ENCODE assay signal across 16 cellular contexts in the genomic region with DNA sequence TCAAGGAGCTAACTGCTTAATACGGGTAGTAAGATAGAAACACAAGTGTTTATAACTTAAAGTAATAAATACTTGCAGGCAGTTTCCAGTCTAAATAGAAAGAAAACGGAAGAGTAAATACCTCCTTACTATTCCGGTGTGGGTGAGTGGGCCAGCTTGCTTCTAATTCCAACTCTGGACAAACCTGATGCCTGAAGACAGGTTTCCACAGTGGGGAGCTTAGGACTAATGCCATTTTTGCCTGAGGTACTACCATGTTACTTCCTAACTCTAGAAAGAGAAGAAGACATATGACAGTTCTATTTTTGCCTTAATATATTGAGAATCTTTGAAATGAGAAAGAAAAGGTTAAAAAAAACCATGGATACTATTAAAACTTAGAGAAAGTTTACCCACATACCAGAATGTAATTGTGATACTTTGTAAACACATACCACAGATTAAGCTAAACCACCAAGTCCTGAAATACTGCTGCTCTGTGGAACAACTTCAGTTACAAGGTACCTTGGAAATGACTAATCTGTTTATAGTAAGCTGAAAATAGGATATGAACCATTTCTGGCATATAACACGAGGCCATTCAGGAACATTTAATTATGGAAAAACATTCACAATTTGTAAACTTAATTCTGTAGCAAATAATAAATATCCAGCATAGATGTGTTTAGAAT.
DNase-seq lines count a peak whose midpoint lies in the region; ATAC-seq, FAIRE-seq and TF ChIP-seq lines count a peak whose summit lies in the region.
"Had no signal": no experiment of that assay in that cellular context is flagged by ENCODE, and none has a peak within 500 bp of the region (broad histone marks: within the 10 kb centered on the region; RNA-seq: fewer than 3 reads in every experiment).

No MANE protein-coding gene starts in this region.

- peaks cover 26% of the 10 kb centered on the region for H4K20me1 ChIP-seq in astrocyte (ENCODE audit: insufficient read depth, low read length)

- H3K36me3 ChIP-seq in astrocyte (ENCODE audit: insufficient read depth, low read length) = peaks cover 32% of the 10 kb centered on the region
- H3K36me3 ChIP-seq in gastroesophageal sphincter = peaks cover 3 to 97% of the 10 kb centered on the region in 2 donors

- no peak for TF ChIP-seq EP300 in gastroesophageal sphincter (IDR thresholded peaks at IDR 0.05)

- H3K4me3 ChIP-seq in astrocyte (ENCODE audit: insufficient read depth, low read depth, low read length) = no peak overlapping the region
- H3K4me3 ChIP-seq in gastroesophageal sphincter = no peak overlapping the region
- H3K4me3 ChIP-seq: SJCRH30 had no signal

- H3K27me3 ChIP-seq in astrocyte (ENCODE audit: insufficient read depth, low read length) = no peaks in the 10 kb centered on the region
- H3K27me3 ChIP-seq in gastroesophageal sphincter = no peaks in the 10 kb centered on the region
- H3K27me3 ChIP-seq: SJCRH30 had no signal

- H3K4me1 ChIP-seq in astrocyte (ENCODE audit: insufficient read depth, low read length) = no peaks in the 10 kb centered on the region
- H3K4me1 ChIP-seq in gastroesophageal sphincter = peaks cover 0 to 28% (median 2%) of the 10 kb centered on the region in 3 donors

- H3K27ac ChIP-seq in astrocyte (ENCODE audit: low read depth, low read length) = no peak overlapping the region
- H3K27ac ChIP-seq in gastroesophageal sphincter = peak overlapping the region; percentile 64 to 76 (median 72)
- H3K27ac ChIP-seq: KMS-11, SJCRH30 had no signal

- H3K27me3 Mint-ChIP-seq in astrocyte (ENCODE audit: low read depth, unreplicated experiment) = no peaks in the 10 kb centered on the region
- H3K27me3 Mint-ChIP-seq in stimulated activated memory B cell treated with anti-CD40 and anti-IgM and Interleukin-4, amounts not matched to agents 10 μg/mL and 1 μg/mL and 100 μg/mL, for 72 hours = no peaks in the 10 kb centered on the region

- peak; percentile 64 for FAIRE-seq in astrocyte (lab: Jason Lieb, UNC)

- no peaks in the 10 kb centered on the region for H3K4me1 Mint-ChIP-seq in astrocyte (ENCODE audit: low read depth, unreplicated experiment)
- peaks cover 37% of the 10 kb centered on the region for H3K4me1 Mint-ChIP-seq in stimulated activated memory B cell treated with anti-CD40 and anti-IgM and Interleukin-4, amounts not matched to agents 10 μg/mL and 1 μg/mL and 100 μg/mL, for 72 hours
- H3K4me1 Mint-ChIP-seq: nephron had no signal

- peaks cover 13% of the 10 kb centered on the region for H3K36me3 Mint-ChIP-seq in astrocyte (ENCODE audit: low read depth, unreplicated experiment)
- H3K36me3 Mint-ChIP-seq in stimulated activated memory B cell treated with anti-CD40 and anti-IgM and Interleukin-4, amounts not matched to agents 10 μg/mL and 1 μg/mL and 100 μg/mL, for 72 hours = peaks cover 52% of the 10 kb centered on the region

- H2AFZ ChIP-seq in astrocyte (ENCODE audit: low read depth, low read length) = no peak overlapping the region

- no peaks in the 10 kb centered on the region for H3K9me3 Mint-ChIP-seq in astrocyte (ENCODE audit: unreplicated experiment)
- H3K9me3 Mint-ChIP-seq in stimulated activated memory B cell treated with anti-CD40 and anti-IgM and Interleukin-4, amounts not matched to agents 10 μg/mL and 1 μg/mL and 100 μg/mL, for 72 hours = no peaks in the 10 kb centered on the region
- H3K9me3 Mint-ChIP-seq: nephron had no signal

- H3K27ac Mint-ChIP-seq in astrocyte (ENCODE audit: unreplicated experiment) = no peak overlapping the region
- peak overlapping the region; percentile 97 for H3K27ac Mint-ChIP-seq in stimulated activated memory B cell treated with anti-CD40 and anti-IgM and Interleukin-4, amounts not matched to agents 10 μg/mL and 1 μg/mL and 100 μg/mL, for 72 hours
- H3K27ac Mint-ChIP-seq: nephron had no signal

- DNase-seq in GM03348 (ENCODE audit: low spot score) (peak; percentile 42), astrocyte (ENCODE audit: low read depth) (peak; percentile 69), NCI-H1436 (lab: John Stamatoyannopoulos, UW) (no peak), GM10266 (ENCODE audit: extremely low spot score) (no peak)
- DNase-seq: activated T-cell treated with anti-CD3 and anti-CD28 coated beads for 4 hours; DMS153; NCI-H2081; NK-92 treated with Interleukin-12 subunit alpha and Interleukin-12 subunit beta, amount 100 ng/mL, for 24 hours had no signal

- H3K9ac ChIP-seq in astrocyte (ENCODE audit: low read length) = no peak overlapping the region
- H3K9ac ChIP-seq: KMS-11 had no signal

- peak overlapping the region; percentile 18 for H3K4me2 ChIP-seq in astrocyte (ENCODE audit: low read length)
- H3K4me2 ChIP-seq: KMS-11 had no signal

- 34 to 54% methylated on average over 4 of the region's 4 CpGs for WGBS in gastroesophageal sphincter (ENCODE audit: low coverage in 1 of 2), 2 donors

- no peaks in the 10 kb centered on the region for H3K79me2 ChIP-seq in astrocyte (ENCODE audit: insufficient read depth, low read length)

- H3K4me3 Mint-ChIP-seq in astrocyte (ENCODE audit: unreplicated experiment) = no peak overlapping the region
- no peak overlapping the region for H3K4me3 Mint-ChIP-seq in stimulated activated memory B cell treated with anti-CD40 and anti-IgM and Interleukin-4, amounts not matched to agents 10 μg/mL and 1 μg/mL and 100 μg/mL, for 72 hours
- H3K4me3 Mint-ChIP-seq: nephron had no signal

- H3K9me3 ChIP-seq in astrocyte (ENCODE audit: insufficient read depth, low read depth, low read length) (no peaks in the 10 kb centered on the region), gastroesophageal sphincter (no peaks in the 10 kb centered on the region)
- H3K9me3 ChIP-seq: SJCRH30 had no signal

- TF ChIP-seq CTCF in astrocyte (IDR thresholded peaks at IDR 0.05; ENCODE audit: insufficient read depth, low read depth, low read length) (no peak), gastroesophageal sphincter (IDR thresholded peaks at IDR 0.05) (no peak), GM10266 (IDR thresholded peaks at IDR 0.05; ENCODE audit: control insufficient read depth, insufficient read depth, low read depth, missing control alignments) (no peak)

- no peak for TF ChIP-seq POLR2A in gastroesophageal sphincter (IDR thresholded peaks at IDR 0.05)

- ATAC-seq in gastroesophageal sphincter (no peak), GM21737 (IDR thresholded peaks at IDR 0.05; ENCODE audit: unreplicated experiment) (no peak), HG02623 (IDR thresholded peaks at IDR 0.05; ENCODE audit: unreplicated experiment) (no peak)
- no peak for ATAC-seq in stimulated activated memory B cell treated with anti-CD40 and anti-IgM and Interleukin-4, amounts not matched to agents 10 μg/mL and 1 μg/mL and 100 μg/mL, for 72 hours
- ATAC-seq: esophagus mucosa had no signal

Comparison
In these comparisons a context has a peak if more than half of its experiments do, and no peak if none do; other contexts are left out.
1. DNase-seq: peak in GM03348 (single experiment) and astrocyte (single experiment); none in NCI-H1436 (single experiment) and GM10266 (single experiment).